Comparison of ENCODE assay signal across 8 cellular contexts in the genomic region with DNA sequence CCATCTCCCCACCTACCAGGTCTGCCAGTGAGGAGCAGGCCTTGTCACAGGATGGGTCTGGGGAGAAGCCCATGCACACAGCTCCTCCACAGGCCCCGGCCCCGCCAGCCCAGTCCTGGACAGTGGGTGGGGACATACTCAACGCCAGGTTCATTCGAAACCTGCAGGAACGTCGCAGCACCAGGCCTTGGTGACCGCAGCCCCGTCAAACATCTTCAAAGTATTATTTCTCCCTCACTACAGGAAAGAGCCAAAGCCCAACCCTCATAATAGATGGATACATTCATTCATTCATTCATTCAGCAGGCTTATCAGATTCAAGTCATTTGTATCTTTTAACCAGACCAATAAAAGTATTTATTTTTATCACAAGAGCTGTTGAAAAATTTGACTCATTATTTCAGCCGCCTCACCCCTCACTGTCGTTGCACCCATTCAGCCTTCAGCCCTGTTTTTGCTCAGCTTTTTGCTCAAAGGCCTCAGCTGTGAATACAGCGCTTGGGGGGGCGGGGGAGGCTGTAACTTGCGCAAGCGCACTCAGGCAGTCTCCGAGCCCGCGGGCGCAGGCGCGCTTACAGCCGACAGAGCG. TPM values are rescaled to one million over a fixed set of nuclear protein-coding genes. Genes with fewer than 3 reads are reported as not detected.
A peak's percentile ranks its signal among the peaks of the same experiment; 100 is the strongest.
DNase-seq lines count a peak whose midpoint lies in the region; ATAC-seq, FAIRE-seq and TF ChIP-seq lines count a peak whose summit lies in the region.

No MANE protein-coding gene starts in this region.

- no peaks in the 10 kb centered on the region for H3F3A ChIP-seq in PC-3 (ENCODE audit: low read length, unreplicated experiment)

- H3K9ac ChIP-seq in PC-3 (ENCODE audit: low read length) (peak overlapping the region; percentile 15; the same call in 1 of the 2 replicates), GM12878 (ENCODE audit: control insufficient read depth, insufficient read depth, low read length) (no peak overlapping the region; the same call in 1 of the 2 replicates)

- H3K4me3 ChIP-seq in PC-3 (ENCODE audit: low read length) (peak overlapping the region; percentile 47), GM12878 (0 out of 2 replicates have a peak overlapping the region, but pooled peaks have one; percentile 7)

- H3K4me1 ChIP-seq in PC-3 (ENCODE audit: insufficient read depth, low read length) (peaks cover 11% of the 10 kb centered on the region), GM12878 (ENCODE audit: control insufficient read depth, insufficient read depth, low read length) (peaks cover 2% of the 10 kb centered on the region; the same call in 1 of the 2 replicates)

- in situ Hi-C loops in GM12878 (cut with MboI) = no loop called here

- POLR2A ChIA-PET in PC-3 (lab: Charles Lee; ENCODE audit: unreplicated experiment) (interaction anchor here (0.6 kb wide), 1 partner anchor 76 kb away, joined by 6 read pairs; no protein-coding TSS in a partner anchor), GM12878 (lab: Charles Lee) (interaction anchor here (0.5 to 1.2 kb wide), 9 partner anchors 14 to 800 kb away, joined by 3 to 10 read pairs (median 4); a partner anchor contains a TSS)

- TF ChIP-seq RAD21 in GM12878 (IDR thresholded peaks at IDR 0.05; ENCODE audit: insufficient read depth, low read depth, low read length) = no peak

- TF ChIP-seq CTCF in PC-3 (conservative IDR thresholded peaks at IDR 0.05; ENCODE audit: low read depth, low read length) (no peak), GM12878 (IDR thresholded peaks at IDR 0.05 in 2 of 3, conservative IDR thresholded peaks at IDR 0.05 in 1 of 3; ENCODE audit: control insufficient read depth in 2 of 3, extremely low read depth in 1 of 3, insufficient read depth in 1 of 3, low read depth in 3 of 3, low read length in 3 of 3) (no peak)

- H3K79me2 ChIP-seq in PC-3 (ENCODE audit: low read length) (peaks cover 38% of the 10 kb centered on the region), GM12878 (ENCODE audit: control insufficient read depth, insufficient read depth, low read length) (peaks cover 16% of the 10 kb centered on the region)

- BruUV-seq in PC-3 (replicated peaks; lab: Mats Ljungman, UMichigan) (TSS peak; percentile 45), GM12878 (replicated peaks; lab: Mats Ljungman, UMichigan) (TSS peak; percentile 68)

- H2AFZ ChIP-seq in PC-3 (ENCODE audit: low read length) (no peak overlapping the region), GM12878 (ENCODE audit: control insufficient read depth, low read depth, low read length) (peak overlapping the region; percentile 46; the same call in 1 of the 2 replicates)

- H3K27ac ChIP-seq in PC-3 (ENCODE audit: low read length) = no peak overlapping the region
- no peak overlapping the region for H3K27ac ChIP-seq in GM12878 (ENCODE audit: control insufficient read depth, insufficient read depth)

- intact Hi-C loops in PC-3 (cut with micrococcal nuclease) = loop anchor here (2.0 kb wide), 1 partner anchor 74 kb away; a partner anchor contains a TSS
- intact Hi-C loops in GM12878 (cut with micrococcal nuclease; ENCODE audit: unreplicated experiment) = loop anchor here (2.0 kb wide), 1 partner anchor 26 kb away; a partner anchor contains a TSS

- H4K20me1 ChIP-seq in PC-3 (ENCODE audit: low read length) (no peaks in the 10 kb centered on the region), GM12878 (ENCODE audit: control insufficient read depth, insufficient read depth) (no peaks in the 10 kb centered on the region)

- FAIRE-seq in GM12878 (lab: Jason Lieb, UNC) = peak; percentile 81

- no peaks in the 10 kb centered on the region for H3K9me2 ChIP-seq in PC-3 (replicated peaks; ENCODE audit: low read length)

- ATAC-seq in PC-3 = no peak
- ATAC-seq in GM12878 = no peak
- ATAC-seq in HG03135 (IDR thresholded peaks at IDR 0.05; ENCODE audit: unreplicated experiment) = no peak

- 26% methylated on average over 22 of the region's 22 CpGs for WGBS in GM12878 (ENCODE audit: insufficient coverage, insufficient replicate concordance, low lambda C conversion rate, missing lambda C conversion rate)

- SMC1A ChIA-PET in GM12878 (lab: Charles Lee; ENCODE audit: uncharacterized antibody, unreplicated experiment) = interaction anchor here (0.7 to 1.6 kb wide), 2 partner anchors 28 to 32 kb away, joined by 4 to 5 read pairs; no protein-coding TSS in a partner anchor

- CTCF ChIA-PET in PC-3 (lab: Charles Lee) (interaction anchor here (0.6 kb wide), 1 partner anchor 397 kb away, joined by 6 read pairs; no protein-coding TSS in a partner anchor), GM12878 (lab: Yijun Ruan, JAX) (interaction anchor here (1.2 kb wide), 1 partner anchor 26 kb away, joined by 6 read pairs; a partner anchor contains a TSS)

- H3K27me3 ChIP-seq in PC-3 (ENCODE audit: low read length) = no peaks in the 10 kb centered on the region
- H3K27me3 ChIP-seq in GM12878 (replicated peaks in 1 of 2; ENCODE audit: control insufficient read depth in 2 of 2, insufficient read depth in 2 of 2, low read length in 1 of 2) = no peaks in the 10 kb centered on the region

- H3K9me3 ChIP-seq in PC-3 (ENCODE audit: low read length) = no peaks in the 10 kb centered on the region
- no peaks in the 10 kb centered on the region for H3K9me3 ChIP-seq in GM12878 (replicated peaks; ENCODE audit: control insufficient read depth, insufficient read depth, low read length)

- H3K36me3 ChIP-seq in PC-3 (ENCODE audit: low read depth, low read length) (peaks cover 6% of the 10 kb centered on the region; the same call in 1 of the 2 replicates), GM12878 (ENCODE audit: control insufficient read depth in 2 of 2, insufficient read depth in 2 of 2, low read length in 1 of 2) (no peaks in the 10 kb centered on the region; a peak in 2 of 4 replicates)

- RAD21 ChIA-PET in GM12878 (lab: Charles Lee; ENCODE audit: unreplicated experiment) = interaction anchor here (0.8 kb wide), 1 partner anchor 33 kb away, joined by 3 read pairs; no protein-coding TSS in a partner anchor

- H3K4me2 ChIP-seq in PC-3 (ENCODE audit: low read length) (peak overlapping the region; percentile 82), GM12878 (ENCODE audit: control insufficient read depth, insufficient read depth) (peak overlapping the region; percentile 82)

- DNase-seq in activated CD8-positive, alpha-beta memory T cell treated with anti-CD3 and anti-CD28 coated beads for 1 hour (ENCODE audit: extremely low read depth in 1 of 2, low read depth in 1 of 2) = peak; percentile 84 to 87
- DNase-seq in activated CD8-positive, alpha-beta memory T cell treated with anti-CD3 and anti-CD28 coated beads, Interleukin-2, amount 50 U/mL, for 48 hours = no peak
- DNase-seq in PC-3 (no peak), GM12878 (ENCODE audit: low read depth, low spot score) (no peak), iPS-NIHi7 (ENCODE audit: extremely low spot score) (peak; percentile 97), smooth muscle cell of the brain vasculature (ENCODE audit: low read depth, low spot score) (peak; percentile 80), T1000 (lab: John Stamatoyannopoulos, UW) (no peak)

- TF ChIP-seq EP300 in GM12878 (IDR thresholded peaks at IDR 0.05; ENCODE audit: borderline replicate concordance in 1 of 2, control insufficient read depth in 1 of 2, low read depth in 2 of 2, low read length in 2 of 2) = no peak

- no peak for TF ChIP-seq POLR2A in GM12878 (IDR thresholded peaks at IDR 0.05; ENCODE audit: low read depth, low read length)

RNA-seq across cellular contexts. Expression of a gene that starts 0.4 kb away (rescaled TPM):
- total RNA-seq in PC-3 (2014; rRNA removed) = 10.6 and 18.7 TPM in 2 replicates
- 9.6 and 12.2 TPM in 2 replicates for total RNA-seq in GM12878 (2013; cell fraction: nucleolus; rRNA removed)
- total RNA-seq in GM12878 (2014; rRNA removed) = 11.4 and 13.5 TPM in 2 replicates
- total RNA-seq in GM12878 (2014; rRNA removed; fragmentation: Illumina TruSeq; extraction: Trizol) = 5.2 and 7.0 TPM in 2 replicates
- total RNA-seq in GM12878 (2021) = 24.1 and 27.5 TPM in 2 replicates
- 9.4 TPM for polyA plus RNA-seq in GM12878 (2011; ENCODE audit: low read depth)
- polyA plus RNA-seq in GM12878 (2011; rRNA removed) = 5.2 and 11.0 TPM in 2 replicates
- polyA plus RNA-seq in GM12878 (2011; cell fraction: cytosol; rRNA removed) = 17.4 and 19.0 TPM in 2 replicates
- 45.0 and 55.7 TPM in 2 replicates for polyA plus RNA-seq in GM12878 (2011; cell fraction: nucleus; rRNA removed)
- polyA plus RNA-seq in GM12878 (2012) = 11.6 and 18.9 TPM in 2 replicates
- polyA plus RNA-seq in GM12878 (2014; fragmentation: Illumina TruSeq; extraction: Trizol) = 14.5 and 18.1 TPM in 2 replicates
- polyA plus RNA-seq in GM12878 (2014; fragmentation: Nextera tagmentation; extraction: Ambion mirVana) = 10 to 100 TPM in 1 of 2 experiments, 1 to 10 TPM in 1; 10.0 to 14.6 TPM
- 21.1 and 23.7 TPM in 2 replicates for polyA plus RNA-seq in GM12878 (2014; rRNA removed)
- polyA plus RNA-seq in GM12878 (2016; fragmentation: Nextera tagmentation; extraction: Ambion mirVana) = 10 to 100 TPM; 15.3 to 15.7 TPM
- 9.5 and 12.1 TPM in 2 replicates for polyA minus RNA-seq in GM12878 (2011; rRNA and poly(A)+ RNA removed)
- 7.4 and 8.3 TPM in 2 replicates for polyA minus RNA-seq in GM12878 (2011; cell fraction: cytosol; rRNA and poly(A)+ RNA removed)
- 10.5 and 10.9 TPM in 2 replicates for polyA minus RNA-seq in GM12878 (2011; cell fraction: nucleus; rRNA and poly(A)+ RNA removed)

RNA-seq across cellular contexts. Expression of a gene that starts 19.9 kb away (rescaled TPM):
- total RNA-seq in PC-3 (2014; rRNA removed) (4.6 and 6.1 TPM in 2 replicates), GM12878 (2014; rRNA removed) (4.5 and 4.7 TPM in 2 replicates), GM12878 (2014; rRNA removed; fragmentation: Illumina TruSeq; extraction: Trizol) (2.5 and 2.9 TPM in 2 replicates), GM12878 (2021) (7.1 and 9.0 TPM in 2 replicates)
- 20.0 and 21.2 TPM in 2 replicates for total RNA-seq in GM12878 (2013; cell fraction: nucleolus; rRNA removed)
- 11.5 TPM for polyA plus RNA-seq in GM12878 (2011; ENCODE audit: low read depth)
- polyA plus RNA-seq in GM12878 (2011; rRNA removed) (3.6 and 4.8 TPM in 2 replicates), GM12878 (2014; fragmentation: Illumina TruSeq; extraction: Trizol) (6.8 and 10.2 TPM in 2 replicates), GM12878 (2014; fragmentation: Nextera tagmentation; extraction: Ambion mirVana) (1 to 10 TPM; 1.1 to 1.7 TPM), GM12878 (2014; rRNA removed) (12.7 and 13.1 TPM in 2 replicates), GM12878 (2016; fragmentation: Nextera tagmentation; extraction: Ambion mirVana) (10 to 100 TPM; 12.2 to 14.2 TPM)
- polyA plus RNA-seq in GM12878 (2011; cell fraction: cytosol; rRNA removed) = 5.0 and 5.4 TPM in 2 replicates
- 25.6 and 26.0 TPM in 2 replicates for polyA plus RNA-seq in GM12878 (2011; cell fraction: nucleus; rRNA removed)
- polyA plus RNA-seq in GM12878 (2012) = 11.5 and 11.8 TPM in 2 replicates
- 1.6 and 2.3 TPM in 2 replicates for polyA minus RNA-seq in GM12878 (2011; rRNA and poly(A)+ RNA removed)
- polyA minus RNA-seq in GM12878 (2011; cell fraction: cytosol; rRNA and poly(A)+ RNA removed) = 1.7 and 2.1 TPM in 2 replicates
- polyA minus RNA-seq in GM12878 (2011; cell fraction: nucleus; rRNA and poly(A)+ RNA removed) = 4.2 and 6.1 TPM in 2 replicates

RNA-seq across cellular contexts. Expression of a gene that starts 26.3 kb away (rescaled TPM):
- 50.0 and 75.6 TPM in 2 replicates for total RNA-seq in PC-3 (2014; rRNA removed)
- 26.0 and 31.3 TPM in 2 replicates for total RNA-seq in GM12878 (2013; cell fraction: nucleolus; rRNA removed)
- total RNA-seq in GM12878 (2014; rRNA removed) = 39.5 and 40.0 TPM in 2 replicates
- 35.6 and 38.1 TPM in 2 replicates for total RNA-seq in GM12878 (2014; rRNA removed; fragmentation: Illumina TruSeq; extraction: Trizol)
- total RNA-seq in GM12878 (2021) = 30.3 and 31.8 TPM in 2 replicates
- 11.4 TPM for polyA plus RNA-seq in GM12878 (2011; ENCODE audit: low read depth)
- polyA plus RNA-seq in GM12878 (2011; rRNA removed) = 27.5 and 36.3 TPM in 2 replicates
- 47.8 and 51.2 TPM in 2 replicates for polyA plus RNA-seq in GM12878 (2011; cell fraction: cytosol; rRNA removed)
- 97.9 and 117 TPM in 2 replicates for polyA plus RNA-seq in GM12878 (2011; cell fraction: nucleus; rRNA removed)
- 19.2 and 23.7 TPM in 2 replicates for polyA plus RNA-seq in GM12878 (2012)
- polyA plus RNA-seq in GM12878 (2014; fragmentation: Illumina TruSeq; extraction: Trizol) = 26.8 and 41.0 TPM in 2 replicates
- polyA plus RNA-seq in GM12878 (2014; fragmentation: Nextera tagmentation; extraction: Ambion mirVana) = 10 to 100 TPM; 10.1 to 17.7 TPM
- 38.4 and 41.4 TPM in 2 replicates for polyA plus RNA-seq in GM12878 (2014; rRNA removed)
- 10 to 100 TPM; 40.3 to 41.4 TPM for polyA plus RNA-seq in GM12878 (2016; fragmentation: Nextera tagmentation; extraction: Ambion mirVana)
- 41.6 and 44.4 TPM in 2 replicates for polyA minus RNA-seq in GM12878 (2011; rRNA and poly(A)+ RNA removed)
- 11.2 and 16.0 TPM in 2 replicates for polyA minus RNA-seq in GM12878 (2011; cell fraction: cytosol; rRNA and poly(A)+ RNA removed)
- 13.4 and 21.2 TPM in 2 replicates for polyA minus RNA-seq in GM12878 (2011; cell fraction: nucleus; rRNA and poly(A)+ RNA removed)

RNA-seq across cellular contexts. Expression of a gene that starts 28.9 kb away (rescaled TPM):
- total RNA-seq in PC-3 (2014; rRNA removed) = 69.9 and 91.0 TPM in 2 replicates
- 29.8 and 30.1 TPM in 2 replicates for total RNA-seq in GM12878 (2013; cell fraction: nucleolus; rRNA removed)
- total RNA-seq in GM12878 (2014; rRNA removed) = 108 and 113 TPM in 2 replicates
- total RNA-seq in GM12878 (2014; rRNA removed; fragmentation: Illumina TruSeq; extraction: Trizol) = 112 and 121 TPM in 2 replicates
- 80.9 and 87.7 TPM in 2 replicates for total RNA-seq in GM12878 (2021)
- polyA plus RNA-seq in GM12878 (2011; ENCODE audit: low read depth) = 75.6 TPM
- 104 and 133 TPM in 2 replicates for polyA plus RNA-seq in GM12878 (2011; rRNA removed)
- polyA plus RNA-seq in GM12878 (2011; cell fraction: cytosol; rRNA removed) = 163 and 222 TPM in 2 replicates
- 53.8 and 56.7 TPM in 2 replicates for polyA plus RNA-seq in GM12878 (2011; cell fraction: nucleus; rRNA removed)
- polyA plus RNA-seq in GM12878 (2012) = 87.0 and 101 TPM in 2 replicates
- 208 and 218 TPM in 2 replicates for polyA plus RNA-seq in GM12878 (2014; fragmentation: Illumina TruSeq; extraction: Trizol)
- 100 to 1,000 TPM; 219 to 259 TPM for polyA plus RNA-seq in GM12878 (2014; fragmentation: Nextera tagmentation; extraction: Ambion mirVana)
- 118 and 166 TPM in 2 replicates for polyA plus RNA-seq in GM12878 (2014; rRNA removed)
- polyA plus RNA-seq in GM12878 (2016; fragmentation: Nextera tagmentation; extraction: Ambion mirVana) = 100 to 1,000 TPM; 132 to 147 TPM
- 97.8 and 178 TPM in 2 replicates for polyA minus RNA-seq in GM12878 (2011; rRNA and poly(A)+ RNA removed)
- 44.4 and 60.7 TPM in 2 replicates for polyA minus RNA-seq in GM12878 (2011; cell fraction: cytosol; rRNA and poly(A)+ RNA removed)
- polyA minus RNA-seq in GM12878 (2011; cell fraction: nucleus; rRNA and poly(A)+ RNA removed) = 21.8 and 28.8 TPM in 2 replicates

RNA-seq across cellular contexts. Expression of a gene that starts 29.5 kb away (rescaled TPM):
- total RNA-seq in PC-3 (2014; rRNA removed) (44.2 and 44.5 TPM in 2 replicates), GM12878 (2014; rRNA removed) (81.1 and 83.8 TPM in 2 replicates), GM12878 (2014; rRNA removed; fragmentation: Illumina TruSeq; extraction: Trizol) (42.7 and 42.9 TPM in 2 replicates), GM12878 (2021) (75.1 and 78.7 TPM in 2 replicates)
- 156 and 174 TPM in 2 replicates for total RNA-seq in GM12878 (2013; cell fraction: nucleolus; rRNA removed)
- 23.2 TPM for polyA plus RNA-seq in GM12878 (2011; ENCODE audit: low read depth)
- polyA plus RNA-seq in GM12878 (2011; rRNA removed) (22.9 and 37.6 TPM in 2 replicates), GM12878 (2014; fragmentation: Illumina TruSeq; extraction: Trizol) (68.0 and 76.2 TPM in 2 replicates), GM12878 (2014; fragmentation: Nextera tagmentation; extraction: Ambion mirVana) (10 to 100 TPM; 11.3 to 22.6 TPM), GM12878 (2014; rRNA removed) (36.7 and 37.9 TPM in 2 replicates), GM12878 (2016; fragmentation: Nextera tagmentation; extraction: Ambion mirVana) (10 to 100 TPM; 39.6 to 46.1 TPM)
- 18.5 TPM in 2 replicates for polyA plus RNA-seq in GM12878 (2011; cell fraction: cytosol; rRNA removed)
- polyA plus RNA-seq in GM12878 (2011; cell fraction: nucleus; rRNA removed) = 68.7 and 69.0 TPM in 2 replicates
- polyA plus RNA-seq in GM12878 (2012) = 16.0 and 28.3 TPM in 2 replicates
- polyA minus RNA-seq in GM12878 (2011; rRNA and poly(A)+ RNA removed) = 131 and 159 TPM in 2 replicates
- 16.3 and 23.9 TPM in 2 replicates for polyA minus RNA-seq in GM12878 (2011; cell fraction: cytosol; rRNA and poly(A)+ RNA removed)
- polyA minus RNA-seq in GM12878 (2011; cell fraction: nucleus; rRNA and poly(A)+ RNA removed) = 188 and 320 TPM in 2 replicates

Comparison
In these comparisons a context has a peak if more than half of its experiments do, and no peak if none do; other contexts are left out.
1. DNase-seq: peak in activated CD8-positive, alpha-beta memory T cell treated with anti-CD3 and anti-CD28 coated beads for 1 hour (2 of 2), iPS-NIHi7 (single experiment) and smooth muscle cell of the brain vasculature (single experiment); none in activated CD8-positive, alpha-beta memory T cell treated with anti-CD3 and anti-CD28 coated beads, Interleukin-2, amount 50 U/mL, for 48 hours (single experiment), PC-3 (single experiment), GM12878 (single experiment) and T1000 (single experiment).